8 cellular contexts compared by ENCODE assay signal in genomic region chr2:27370026-27370815, GRCh38.
DNase-seq lines count a peak whose midpoint lies in the region; ATAC-seq lines count a peak whose summit lies in the region.

Gene EIF2B4, minus strand, starts transcription at chr2:27370338. Its CDS starts 24 bp downstream, at chr2:27370314.
Gene SNX17, plus strand, starts transcription at chr2:27370616. Its CDS starts 128 bp downstream, at chr2:27370744.

- DNase-seq in Ammon's horn (ENCODE audit: low spot score) (peak; percentile 99), NCI-H446 treated with DMSO at 0.1 percent for 48 hours (lab: John Stamatoyannopoulos, UW) (peak; percentile 98), cerebellar cortex (ENCODE audit: low spot score) (peak; percentile 99), iris pigment epithelial cell (ENCODE audit: low read depth) (peak; percentile 99)
- peak; percentile 98 for DNase-seq in stimulated activated CD4-positive, alpha-beta T cell treated with anti-CD3 and anti-CD28 coated beads, Interleukin-12 subunit alpha, Interleukin-12 subunit beta, amount 100 ng/mL, for 4 hours

- peak; percentile 88 for ATAC-seq in GM19043 (IDR thresholded peaks at IDR 0.05; ENCODE audit: low read depth, unreplicated experiment)
- peak; percentile 90 for ATAC-seq in HG03378 (IDR thresholded peaks at IDR 0.05; ENCODE audit: unreplicated experiment)
- peak; percentile 92 to 95 for ATAC-seq in activated CD4-positive, CD25-positive, alpha-beta regulatory T cell treated with anti-CD3 and anti-CD28 coated beads, Interleukin-2, amount 50 U/mL, for 24 hours

Comparison
In these comparisons a context has a peak if more than half of its experiments do, and no peak if none do; other contexts are left out.
1. Peak in every context shown above with its lines: DNase-seq and ATAC-seq.